In the genomic region with DNA sequence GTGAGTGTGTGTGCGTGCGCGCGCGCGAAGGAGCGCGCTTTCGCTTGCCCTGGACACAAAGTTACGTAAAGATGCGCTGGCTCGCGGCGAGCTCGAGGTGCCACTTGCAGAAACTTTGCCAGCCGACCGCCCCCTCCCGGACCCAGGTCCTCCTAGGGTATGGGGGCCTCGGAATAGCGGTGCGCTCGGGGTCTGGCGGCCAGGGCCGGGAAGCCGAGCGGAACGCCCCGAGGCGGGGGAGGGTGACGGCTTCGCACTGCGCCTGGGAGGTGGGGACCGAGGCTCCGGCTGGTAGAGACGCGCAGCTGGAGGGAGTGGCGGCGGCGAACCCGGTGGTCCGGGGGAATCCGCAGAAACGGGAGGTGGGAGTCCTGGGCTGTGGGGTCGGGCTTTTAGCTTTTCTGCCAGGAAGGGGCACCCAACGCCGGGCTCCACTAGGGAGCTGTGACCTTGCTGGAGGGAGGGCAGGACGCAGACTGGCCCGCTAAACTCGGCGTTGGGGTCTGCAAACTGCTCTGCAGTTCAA, we compare ENCODE assay signal across 9 cellular contexts. TPM values are rescaled to one million over a fixed set of nuclear protein-coding genes. Genes with fewer than 3 reads are reported as not detected.
A peak's percentile ranks its signal among the peaks of the same experiment; 100 is the strongest.
DNase-seq lines count a peak whose midpoint lies in the region; ATAC-seq and TF ChIP-seq lines count a peak whose summit lies in the region.
"Had no signal": no experiment of that assay in that cellular context is flagged by ENCODE, and none has a peak within 500 bp of the region (broad histone marks: within the 10 kb centered on the region; RNA-seq: fewer than 3 reads in every experiment).

No MANE protein-coding gene starts in this region.

- H3K9me3 ChIP-seq in uterus, result no peaks in the 10 kb centered on the region

- peaks cover 0 to 75% of the 10 kb centered on the region in 2 donors for H3K27me3 ChIP-seq in uterus

- CTCF ChIA-PET in T-cell (lab: Charles Lee), result no interaction called here

- no peak for TF ChIP-seq CTCF in fibroblast of pulmonary artery (IDR thresholded peaks at IDR 0.05; ENCODE audit: low read length, missing control alignments)
- no peak for TF ChIP-seq CTCF in uterus (IDR thresholded peaks at IDR 0.05)

- H3K4me3 ChIP-seq in fibroblast of pulmonary artery (replicated peaks; ENCODE audit: low read depth, low read length) (peak overlapping the region; percentile 30), skeletal muscle cell (ENCODE audit: low read depth, low read length) (peak overlapping the region; percentile 36), uterus (no peak overlapping the region)

- peaks cover 23 to 44% (median 40%) of the 10 kb centered on the region in 3 donors for H3K4me1 Mint-ChIP-seq in T-cell

- peak; percentile 31 for DNase-seq in NCI-H1105 treated with DMSO at 0.1 percent for 48 hours (lab: John Stamatoyannopoulos, UW)
- no peak for DNase-seq in NCI-H1105 (lab: John Stamatoyannopoulos, UW)
- DNase-seq in T-cell, result peak in 1 of 34 experiments; percentile 6
- peak; percentile 22 for DNase-seq in fibroblast of pulmonary artery (ENCODE audit: low read depth)
- DNase-seq in skeletal muscle cell (ENCODE audit: low read depth), result no peak
- no peak for DNase-seq in uterus
- DNase-seq in 8988T, result no peak

- no peaks in the 10 kb centered on the region for H3K36me3 Mint-ChIP-seq in T-cell

- ATAC-seq in T-cell (replicated peaks in 1 of 4), result peak in 2 of 4 experiments; percentile 24 to 37
- ATAC-seq in GM18502 (IDR thresholded peaks at IDR 0.05; ENCODE audit: poor library complexity, unreplicated experiment), result no peak

- H3K36me3 ChIP-seq in uterus, result no peaks in the 10 kb centered on the region

- H3K27me3 Mint-ChIP-seq in T-cell, result peaks cover 68 to 84% of the 10 kb centered on the region in 2 donors

- no peak for TF ChIP-seq POLR2A in uterus (IDR thresholded peaks at IDR 0.05)

- H3K27ac ChIP-seq in uterus, result no peak overlapping the region

- peak overlapping the region; percentile 53 to 76 (median 67) for H3K4me3 Mint-ChIP-seq in T-cell

- intact Hi-C loops in uterus (cut with DNase I; ENCODE audit: low total_unique reads), result no loop called here

- H3K27ac Mint-ChIP-seq in T-cell, result no peak overlapping the region

- POLR2A ChIA-PET in T-cell (lab: Charles Lee), result no interaction called here

- H3K4me1 ChIP-seq in uterus, result peaks cover 0 to 44% of the 10 kb centered on the region in 2 donors

- no peaks in the 10 kb centered on the region for H3K9me3 Mint-ChIP-seq in T-cell

RNA-seq across cellular contexts. Expression of gene RFX4, which starts 0.8 kb away (rescaled TPM):
- total RNA-seq in T-cell, result not detected
- total RNA-seq in uterus, result not detected
- total RNA-seq: activated CD8-positive, alpha-beta memory T cell treated with anti-CD3 and anti-CD28 coated beads for 36 hours had no signal

Comparison
In these comparisons a context has a peak if more than half of its experiments do, and no peak if none do; other contexts are left out.
1. DNase-seq: peak in NCI-H1105 treated with DMSO at 0.1 percent for 48 hours (single experiment) and fibroblast of pulmonary artery (single experiment); none in NCI-H1105 (single experiment), skeletal muscle cell (single experiment), uterus (0 of 2) and 8988T (single experiment).
2. H3K4me3 ChIP-seq: peak in fibroblast of pulmonary artery (single experiment) and skeletal muscle cell (single experiment); none in uterus (0 of 2).